20 cellular contexts compared by ENCODE assay signal in genomic region chr7:80740778-80741545, GRCh38.
A peak's percentile ranks its signal among the peaks of the same experiment; 100 is the strongest.
DNase-seq lines count a peak whose midpoint lies in the region; ATAC-seq, FAIRE-seq and TF ChIP-seq lines count a peak whose summit lies in the region.
"Had no signal": no experiment of that assay in that cellular context is flagged by ENCODE, and none has a peak within 500 bp of the region (broad histone marks: within the 10 kb centered on the region; RNA-seq: fewer than 3 reads in every experiment).

No MANE protein-coding gene starts in this region.

- H3K4me3 ChIP-seq in AG10803 (ENCODE audit: low read length) = no peak overlapping the region
- H3K4me3 ChIP-seq: BLaER1, GM12878, Peyer's patch, suprapubic skin had no signal

- peaks cover 0 to 2% of the 10 kb centered on the region in 2 donors for H3K9me3 Mint-ChIP-seq in stimulated activated naive CD8-positive, alpha-beta T cell treated with anti-CD3 and anti-CD28 coated beads, Interleukin-15, amount 100 ng/mL, for 72 hours

- FAIRE-seq in HTR-8/SVneo (lab: Jason Lieb, UNC) = no peak
- FAIRE-seq: GM12878, HepG2 had no signal

- H3K27ac Mint-ChIP-seq in stimulated activated naive CD8-positive, alpha-beta T cell treated with anti-CD3 and anti-CD28 coated beads, Interleukin-15, amount 100 ng/mL, for 72 hours = peak overlapping the region in 1 of 2 donors; percentile 12
- H3K27ac Mint-ChIP-seq: activated CD4-positive, alpha-beta T cell treated with anti-CD3 and anti-CD28 coated beads for 36 hours; T-helper 17 cell had no signal

- DNase-seq in AG10803 (ENCODE audit: low read depth) = peak; percentile 70
- DNase-seq in HTR-8/SVneo (ENCODE audit: insufficient read length, low spot score) = peak; percentile 9
- DNase-seq in astrocyte of the hippocampus (ENCODE audit: low read depth, low spot score) = peak; percentile 68
- peak; percentile 57 for DNase-seq in non-pigmented ciliary epithelial cell (ENCODE audit: low read depth)
- no peak for DNase-seq in stimulated activated naive CD8-positive, alpha-beta T cell treated with anti-CD3 and anti-CD28 coated beads, Interleukin-15, amount 100 ng/mL, for 72 hours
- DNase-seq in HuH-7 (ENCODE audit: low spot score) = no peak
- no peak for DNase-seq in NK-92 (lab: John Stamatoyannopoulos, UW; ENCODE audit: unreplicated experiment)
- DNase-seq: activated CD4-positive, alpha-beta T cell treated with anti-CD3 and anti-CD28 coated beads for 36 hours; activated T-cell treated with anti-CD3 and anti-CD28 coated beads, Interleukin-2, amount 50 U/mL, for 4 hours; DMS79; NCI-H1417; NCI-H446 treated with DMSO at 0.1 percent for 48 hours; Peyer's patch; T-helper 17 cell had no signal

- H3K4me3 Mint-ChIP-seq in stimulated activated naive CD8-positive, alpha-beta T cell treated with anti-CD3 and anti-CD28 coated beads, Interleukin-15, amount 100 ng/mL, for 72 hours = no peak overlapping the region
- H3K4me3 Mint-ChIP-seq: activated CD4-positive, alpha-beta T cell treated with anti-CD3 and anti-CD28 coated beads for 36 hours; activated T-cell treated with anti-CD3 and anti-CD28 coated beads, Interleukin-2, amount 50 U/mL, for 4 hours; T-helper 17 cell had no signal

- no peak for ATAC-seq in GM21381 (IDR thresholded peaks at IDR 0.05; ENCODE audit: unreplicated experiment)
- ATAC-seq in stimulated activated naive CD8-positive, alpha-beta T cell treated with anti-CD3 and anti-CD28 coated beads, Interleukin-15, amount 100 ng/mL, for 72 hours = no peak
- ATAC-seq: activated CD4-positive, alpha-beta T cell treated with anti-CD3 and anti-CD28 coated beads for 36 hours; activated T-cell treated with anti-CD3 and anti-CD28 coated beads, Interleukin-2, amount 50 U/mL, for 4 hours; foreskin keratinocyte; GM12878; HepG2; T-helper 17 cell had no signal

- no peaks in the 10 kb centered on the region for H3K27me3 Mint-ChIP-seq in stimulated activated naive CD8-positive, alpha-beta T cell treated with anti-CD3 and anti-CD28 coated beads, Interleukin-15, amount 100 ng/mL, for 72 hours
- H3K27me3 Mint-ChIP-seq: activated CD4-positive, alpha-beta T cell treated with anti-CD3 and anti-CD28 coated beads for 36 hours; T-helper 17 cell had no signal

- no peaks in the 10 kb centered on the region for H3K4me1 Mint-ChIP-seq in stimulated activated naive CD8-positive, alpha-beta T cell treated with anti-CD3 and anti-CD28 coated beads, Interleukin-15, amount 100 ng/mL, for 72 hours
- H3K4me1 Mint-ChIP-seq: activated CD4-positive, alpha-beta T cell treated with anti-CD3 and anti-CD28 coated beads for 36 hours; T-helper 17 cell had no signal

- TF ChIP-seq CTCF in AG10803 (conservative IDR thresholded peaks at IDR 0.05; ENCODE audit: low read length) = no peak

Comparison
In these comparisons a context has a peak if more than half of its experiments do, and no peak if none do; other contexts are left out.
1. DNase-seq: peak in AG10803 (single experiment), HTR-8/SVneo (single experiment), astrocyte of the hippocampus (single experiment) and non-pigmented ciliary epithelial cell (single experiment); none in stimulated activated naive CD8-positive, alpha-beta T cell treated with anti-CD3 and anti-CD28 coated beads, Interleukin-15, amount 100 ng/mL, for 72 hours (0 of 2), HuH-7 (single experiment) and NK-92 (single experiment).